ENCODE assay signal across 8 cellular contexts in genomic region chr10:116685807-116686206, GRCh38.
"Had no signal": no experiment of that assay in that cellular context is flagged by ENCODE, and none has a peak within 500 bp of the region (broad histone marks: within the 10 kb centered on the region; RNA-seq: fewer than 3 reads in every experiment).

No MANE protein-coding gene starts in this region.

- H3K27ac Mint-ChIP-seq: HFFc6 had no signal

- ATAC-seq: HCT116, K562 had no signal

- H3K9me3 ChIP-seq: HAP-1 had no signal

- H3K4me3 Mint-ChIP-seq: HFFc6 had no signal

- H3K9me3 Mint-ChIP-seq: HFFc6 had no signal

- H3K27ac ChIP-seq: GM23248 had no signal

- DNase-seq: GM23248, GOT3, H7, HFFc6, IMR-90 had no signal

- H3K4me1 ChIP-seq: HAP-1 had no signal

- H3K4me3 ChIP-seq: GM23248, HAP-1, K562 had no signal

- H3K36me3 ChIP-seq: HAP-1 had no signal
